Comparison of ENCODE assay signal across 26 cellular contexts in the genomic region with DNA sequence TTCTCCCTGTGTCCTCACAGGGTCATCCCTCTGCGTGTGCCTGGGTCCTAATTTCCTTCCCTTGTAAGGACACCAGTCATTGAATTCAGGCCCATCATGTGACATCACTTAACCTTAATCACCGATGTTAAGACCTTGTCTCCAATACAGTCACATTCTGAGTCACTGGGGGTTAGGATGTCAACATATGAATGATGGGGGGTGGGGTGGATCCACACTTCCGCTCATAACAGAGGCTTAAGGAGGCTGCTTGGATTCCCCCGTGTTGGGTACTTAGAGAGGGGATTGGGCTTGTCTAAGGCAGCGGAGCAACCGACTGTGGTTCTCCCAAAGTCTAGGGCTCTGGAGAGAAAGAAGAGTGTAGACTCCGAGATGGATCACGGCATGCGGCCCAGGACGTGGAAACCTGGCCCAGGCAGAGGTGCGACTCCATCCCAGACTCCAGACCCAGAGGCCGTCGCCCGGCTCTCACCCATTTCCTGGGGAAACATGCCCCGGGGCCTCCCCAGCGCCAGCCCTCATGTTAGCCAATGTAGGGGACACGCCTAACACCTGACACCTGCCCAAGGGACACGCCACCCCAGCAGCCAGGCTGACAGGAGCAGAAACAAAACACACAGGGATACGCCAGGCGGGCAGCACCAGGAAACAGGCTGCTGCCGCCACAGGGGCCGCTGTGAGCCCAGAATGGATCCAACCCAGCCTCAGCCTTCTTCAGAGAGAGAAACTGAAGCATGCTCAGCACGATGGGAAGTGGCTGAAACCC. TPM values are rescaled to one million over a fixed set of nuclear protein-coding genes. Genes with fewer than 3 reads are reported as not detected.
A peak's percentile ranks its signal among the peaks of the same experiment; 100 is the strongest.
DNase-seq lines count a peak whose midpoint lies in the region; ATAC-seq, FAIRE-seq and TF ChIP-seq lines count a peak whose summit lies in the region.
"Had no signal": no experiment of that assay in that cellular context is flagged by ENCODE, and none has a peak within 500 bp of the region (broad histone marks: within the 10 kb centered on the region; RNA-seq: fewer than 3 reads in every experiment).

No MANE protein-coding gene starts in this region.

- H3K36me3 ChIP-seq in endodermal cell (ENCODE audit: control insufficient read depth, insufficient read depth, low read length), result no peaks in the 10 kb centered on the region
- H3K36me3 ChIP-seq: lower lobe of right lung had no signal

- H3K9ac ChIP-seq in endodermal cell (ENCODE audit: extremely low read depth, low read length, poor library complexity, severe bottlenecking), result no peak overlapping the region

- DNase-seq in ELR (ENCODE audit: low read depth) (peak; percentile 19), NB4 (ENCODE audit: low read depth) (peak; percentile 16), endodermal cell (peak; percentile 81), Right ventricle myocardium superior (no peak), GM12892 (ENCODE audit: insufficient read length) (no peak), iPS-NIHi7 (ENCODE audit: extremely low spot score) (no peak)
- DNase-seq: activated CD4-positive, alpha-beta T cell treated with anti-CD3 and anti-CD28 coated beads for 48 hours; activated CD8-positive, alpha-beta memory T cell treated with anti-CD3 and anti-CD28 coated beads, Interleukin-2, amount 10 ng/mL, durations not matched to agents 7 days and 5 days; activated naive CD8-positive, alpha-beta T cell treated with anti-CD3 and anti-CD28 coated beads, Interleukin-2, amount 10 ng/mL, durations not matched to agents 7 days and 5 days; body of pancreas; CD8-positive, alpha-beta T cell; DMS79 treated with DMSO at 0.1 percent for 48 hours; effector memory CD4-positive, alpha-beta T cell; glutamatergic neuron; IMR-90; islet precursor cell; lower lobe of right lung; MM.1S; NCI-H2029; NCI-H345; T-helper 1 cell; trophoblast cell had no signal

- TF ChIP-seq POLR2A in NB4 (IDR thresholded peaks at IDR 0.05; ENCODE audit: extremely low read depth, insufficient read length) (no peak), GM12892 (IDR thresholded peaks at IDR 0.05; ENCODE audit: low read depth, low read length) (no peak)

- 0 out of 2 replicates have a peak, but pooled peaks have one; percentile 9 for TF ChIP-seq CTCF in 22Rv1 (IDR thresholded peaks at IDR 0.05)
- no peak for TF ChIP-seq CTCF in NB4 (IDR thresholded peaks at IDR 0.05; ENCODE audit: low read depth, low read length)
- TF ChIP-seq CTCF in endodermal cell (conservative IDR thresholded peaks at IDR 0.05), result peak; percentile 54

- WGBS in endodermal cell (ENCODE audit: insufficient coverage in 1 of 2, insufficient read length in 1 of 2), 2 experiments, result 79% methylated on average over 19 to 23 of the region's 23 CpGs

- peaks cover 19% of the 10 kb centered on the region for H3K4me1 ChIP-seq in endodermal cell (ENCODE audit: control insufficient read depth, insufficient read depth, low read length)
- H3K4me1 ChIP-seq: body of pancreas, lower lobe of right lung had no signal

- H3K36me3 Mint-ChIP-seq in endodermal cell (ENCODE audit: low read depth), result no peaks in the 10 kb centered on the region
- H3K36me3 Mint-ChIP-seq: activated CD8-positive, alpha-beta memory T cell treated with anti-CD3 and anti-CD28 coated beads, Interleukin-2, amount 10 ng/mL, durations not matched to agents 7 days and 5 days; activated naive CD8-positive, alpha-beta T cell treated with anti-CD3 and anti-CD28 coated beads, Interleukin-2, amount 10 ng/mL, durations not matched to agents 7 days and 5 days; CD8-positive, alpha-beta T cell had no signal

- peak overlapping the region; percentile 87 for H3K27ac Mint-ChIP-seq in endodermal cell
- H3K27ac Mint-ChIP-seq: activated CD8-positive, alpha-beta memory T cell treated with anti-CD3 and anti-CD28 coated beads, Interleukin-2, amount 10 ng/mL, durations not matched to agents 7 days and 5 days; activated naive CD8-positive, alpha-beta T cell treated with anti-CD3 and anti-CD28 coated beads, Interleukin-2, amount 10 ng/mL, durations not matched to agents 7 days and 5 days; activated T-helper 2 cell treated with anti-CD3 and anti-CD28 coated beads, Interferon-gamma antibody, Interleukin-2, Interleukin-4, amounts not matched to agents 10 μg/mL and 5 μg/mL and 100 μg/mL, durations not matched to agents 14 hours and 24 hours and 36 hours; CD8-positive, alpha-beta T cell had no signal

- peaks cover 4% of the 10 kb centered on the region for H3K9me3 Mint-ChIP-seq in endodermal cell
- H3K9me3 Mint-ChIP-seq: activated naive CD8-positive, alpha-beta T cell treated with anti-CD3 and anti-CD28 coated beads, Interleukin-2, amount 10 ng/mL, durations not matched to agents 7 days and 5 days; activated T-helper 2 cell treated with anti-CD3 and anti-CD28 coated beads, Interferon-gamma antibody, Interleukin-2, Interleukin-4, amounts not matched to agents 10 μg/mL and 5 μg/mL and 100 μg/mL, durations not matched to agents 14 hours and 24 hours and 36 hours; CD8-positive, alpha-beta T cell had no signal

- H3K9me3 ChIP-seq in endodermal cell (ENCODE audit: control insufficient read depth, low read length), result no peaks in the 10 kb centered on the region
- H3K9me3 ChIP-seq: body of pancreas, lower lobe of right lung had no signal

- peaks cover 45% of the 10 kb centered on the region for H3K4me1 Mint-ChIP-seq in endodermal cell
- H3K4me1 Mint-ChIP-seq: activated CD8-positive, alpha-beta memory T cell treated with anti-CD3 and anti-CD28 coated beads, Interleukin-2, amount 10 ng/mL, durations not matched to agents 7 days and 5 days; activated naive CD8-positive, alpha-beta T cell treated with anti-CD3 and anti-CD28 coated beads, Interleukin-2, amount 10 ng/mL, durations not matched to agents 7 days and 5 days had no signal

- no peaks in the 10 kb centered on the region for H3K27me3 Mint-ChIP-seq in endodermal cell (ENCODE audit: insufficient read depth)

- ATAC-seq in Right ventricle myocardium superior (ENCODE audit: poor library complexity) (no peak), HG02588 (IDR thresholded peaks at IDR 0.05; ENCODE audit: unreplicated experiment) (no peak)
- ATAC-seq: activated CD8-positive, alpha-beta memory T cell treated with anti-CD3 and anti-CD28 coated beads, Interleukin-2, amount 10 ng/mL, durations not matched to agents 7 days and 5 days; body of pancreas; CD8-positive, alpha-beta T cell; lower lobe of right lung had no signal

- no peaks in the 10 kb centered on the region for H3K27me3 ChIP-seq in endodermal cell (ENCODE audit: control insufficient read depth, insufficient read depth, low read length, poor library complexity, severe bottlenecking)
- H3K27me3 ChIP-seq: body of pancreas had no signal

- peak overlapping the region; percentile 37 for H3K4me3 Mint-ChIP-seq in endodermal cell
- H3K4me3 Mint-ChIP-seq: activated CD8-positive, alpha-beta memory T cell treated with anti-CD3 and anti-CD28 coated beads, Interleukin-2, amount 10 ng/mL, durations not matched to agents 7 days and 5 days; activated naive CD8-positive, alpha-beta T cell treated with anti-CD3 and anti-CD28 coated beads, Interleukin-2, amount 10 ng/mL, durations not matched to agents 7 days and 5 days; CD8-positive, alpha-beta T cell had no signal

- no peak overlapping the region for H3K4me3 ChIP-seq in NB4 (ENCODE audit: low read depth, low read length)
- no peak overlapping the region for H3K4me3 ChIP-seq in endodermal cell (ENCODE audit: low read length)
- H3K4me3 ChIP-seq: body of pancreas, lower lobe of right lung had no signal

- intact Hi-C loops in Right ventricle myocardium superior (cut with DNase I), result no loop called here

- FAIRE-seq in GM12892 (lab: Jason Lieb, UNC), result no peak

- H3K27ac ChIP-seq in 22Rv1 (no peak overlapping the region), endodermal cell (ENCODE audit: low read depth, low read length) (no peak overlapping the region)
- H3K27ac ChIP-seq: body of pancreas, lower lobe of right lung had no signal

RNA-seq across cellular contexts. Expression of a gene that starts 17.1 kb away (rescaled TPM):
- total RNA-seq in endodermal cell (10 to 100 TPM; 42.7 to 49.4 TPM), Right ventricle myocardium superior (not detected)
- 66.0 TPM for polyA plus RNA-seq in endodermal cell (2013, experiment 1 of 2)
- 57.1 TPM for polyA plus RNA-seq in endodermal cell (2013, experiment 2 of 2)
- polyA plus RNA-seq in GM12892 (2012; ENCODE audit: missing spikeins), result not detected
- total RNA-seq: body of pancreas; CD8-positive, alpha-beta T cell; IMR-90; lower lobe of right lung had no signal
- polyA plus RNA-seq: IMR-90 had no signal

RNA-seq across cellular contexts. Expression of a gene that starts 43.5 kb away (rescaled TPM):
- total RNA-seq in endodermal cell (not detected), Right ventricle myocardium superior (not detected)
- polyA plus RNA-seq in endodermal cell (2013, experiment 1 of 2), result not detected
- polyA plus RNA-seq in endodermal cell (2013, experiment 2 of 2), result not detected
- polyA plus RNA-seq in GM12892 (2012; ENCODE audit: missing spikeins), result not detected
- total RNA-seq: activated CD8-positive, alpha-beta memory T cell treated with anti-CD3 and anti-CD28 coated beads, Interleukin-2, amount 10 ng/mL, durations not matched to agents 7 days and 5 days; activated naive CD8-positive, alpha-beta T cell treated with anti-CD3 and anti-CD28 coated beads, Interleukin-2, amount 10 ng/mL, durations not matched to agents 7 days and 5 days; activated T-helper 2 cell treated with anti-CD3 and anti-CD28 coated beads, Interferon-gamma antibody, Interleukin-2, Interleukin-4, amounts not matched to agents 10 μg/mL and 5 μg/mL and 100 μg/mL, durations not matched to agents 14 hours and 24 hours and 36 hours; body of pancreas; CD8-positive, alpha-beta T cell; IMR-90; lower lobe of right lung; omental fat pad had no signal
- polyA plus RNA-seq: IMR-90 had no signal

RNA-seq across cellular contexts. Expression of a gene that starts 47.5 kb away (rescaled TPM):
- total RNA-seq in endodermal cell (10 to 100 TPM in 1 of 2 donors, 1 to 10 TPM in 1; 6.4 to 11.5 TPM), Right ventricle myocardium superior (0.65 TPM)
- 7.5 TPM for polyA plus RNA-seq in endodermal cell (2013, experiment 1 of 2)
- polyA plus RNA-seq in endodermal cell (2013, experiment 2 of 2), result 7.0 TPM
- polyA plus RNA-seq in GM12892 (2012; ENCODE audit: missing spikeins), result 0.28 TPM
- total RNA-seq: CD8-positive, alpha-beta T cell had no signal

Comparison
In these comparisons a context has a peak if more than half of its experiments do, and no peak if none do; other contexts are left out.
1. DNase-seq: peak in ELR (single experiment), NB4 (single experiment) and endodermal cell (single experiment); none in Right ventricle myocardium superior (single experiment), GM12892 (single experiment) and iPS-NIHi7 (single experiment).
2. RNA of a gene that starts 17.1 kb away (total RNA-seq): 42.7 to 49.4 TPM in endodermal cell; not detected in Right ventricle myocardium superior (single experiment); every median in the first group is over 10 times any median in the second.